ENCODE assay signal across 25 cellular contexts in the genomic region with DNA sequence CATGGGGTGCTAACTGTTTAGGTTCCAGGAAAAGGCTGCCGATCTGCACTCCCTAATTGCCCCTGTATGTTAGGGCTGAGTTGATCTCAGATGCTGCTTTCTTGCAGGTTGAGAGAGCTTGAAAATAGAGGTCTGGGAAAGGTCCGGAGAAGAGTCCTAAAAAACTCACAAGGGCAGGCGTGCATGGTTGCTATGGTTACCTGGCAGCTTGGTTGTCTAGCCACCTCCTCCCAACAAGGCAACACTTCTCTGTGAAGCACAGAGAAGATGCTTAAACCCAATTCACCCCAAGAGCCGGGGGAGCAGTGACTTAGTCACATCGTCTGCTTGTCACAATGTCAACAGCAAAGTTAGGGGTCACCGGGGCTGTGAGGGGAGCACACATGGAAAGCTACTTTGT. TPM values are rescaled to one million over a fixed set of nuclear protein-coding genes. Genes with fewer than 3 reads are reported as not detected.
DNase-seq lines count a peak whose midpoint lies in the region; ATAC-seq, FAIRE-seq and TF ChIP-seq lines count a peak whose summit lies in the region.
"Had no signal": no experiment of that assay in that cellular context is flagged by ENCODE, and none has a peak within 500 bp of the region (broad histone marks: within the 10 kb centered on the region; RNA-seq: fewer than 3 reads in every experiment).

No MANE protein-coding gene starts in this region.

- 0% methylated on average over 6 of the region's 6 CpGs for WGBS in K562 (ENCODE audit: insufficient coverage, low coverage, missing lambda C conversion rate)
- no CpG with 5 or more reads among the region's 6 CpGs for WGBS in mesendoderm (ENCODE audit: extremely low coverage, insufficient coverage, low lambda C conversion rate)
- no CpG with 5 or more reads among the region's 6 CpGs for WGBS in H9 (ENCODE audit: extremely low coverage, insufficient read length, low lambda C conversion rate)

- H3F3A ChIP-seq in GM23338 (replicated peaks; ENCODE audit: low read depth), result no peaks in the 10 kb centered on the region

- H2AFZ ChIP-seq in GM23338 (no peak overlapping the region), K562 (ENCODE audit: low read depth, low read length) (no peak overlapping the region), H9 (ENCODE audit: low read length) (no peak overlapping the region)
- H2AFZ ChIP-seq: PC-9 had no signal

- no peak for TF ChIP-seq POLR2A in K562 (conservative IDR thresholded peaks at IDR 0.05)

- H2BK120ac ChIP-seq in mesendoderm (ENCODE audit: low read depth, low read length), result no peak overlapping the region
- no peak overlapping the region for H2BK120ac ChIP-seq in H9 (ENCODE audit: low read depth, low read length, poor library complexity, severe bottlenecking)

- H3K4ac ChIP-seq in mesendoderm (ENCODE audit: low read depth, low read length), result no peak overlapping the region
- no peak overlapping the region for H3K4ac ChIP-seq in H9 (ENCODE audit: low read depth, low read length)

- no peak overlapping the region for H4K91ac ChIP-seq in H9 (ENCODE audit: insufficient read length, low read depth, low read length)

- in situ Hi-C loops in K562 (cut with MboI), result no loop called here

- H2BK5ac ChIP-seq in mesendoderm (ENCODE audit: low read length) (no peak overlapping the region), H9 (ENCODE audit: insufficient read length, low read length) (no peak overlapping the region)

- no peak overlapping the region for H2BK20ac ChIP-seq in H9 (ENCODE audit: low read depth, low read length, poor library complexity, severe bottlenecking)

- H3K9me3 ChIP-seq in K562 (replicated peaks; ENCODE audit: control insufficient read depth, insufficient read depth, low read depth, low read length) (no peaks in the 10 kb centered on the region), H9 (ENCODE audit: control insufficient read depth, low read depth, low read length) (no peaks in the 10 kb centered on the region)

- H3K9me3 Mint-ChIP-seq in GM23338, result no peaks in the 10 kb centered on the region
- H3K9me3 Mint-ChIP-seq in H9, result no peaks in the 10 kb centered on the region
- H3K9me3 Mint-ChIP-seq: CD8-positive, alpha-beta memory T cell; HFFc6; T-helper 1 cell treated with Interleukin-12 subunit alpha and Interleukin-12 subunit beta and Interleukin-4 antibody, amounts not matched to agents 30 μg/mL and 1 μg/mL, for 36 hours had no signal

- no peak overlapping the region for H3K14ac ChIP-seq in H9 (ENCODE audit: insufficient read depth, low read length)

- H3K23me2 ChIP-seq in H9 (ENCODE audit: insufficient read length, low read depth, low read length, poor library complexity, severe bottlenecking), result no peaks in the 10 kb centered on the region

- no peaks in the 10 kb centered on the region for H3K36me3 ChIP-seq in GM23338 (ENCODE audit: insufficient read depth)
- no peaks in the 10 kb centered on the region for H3K36me3 ChIP-seq in K562 (ENCODE audit: control insufficient read depth, insufficient read depth, low read length)
- H3K36me3 ChIP-seq in mesendoderm (ENCODE audit: control insufficient read depth, insufficient read depth, low read length), result no peaks in the 10 kb centered on the region

- no TSS peak for BruUV-seq in K562 (replicated peaks; lab: Mats Ljungman, UMichigan)

- no peak overlapping the region for H3K56ac ChIP-seq in mesendoderm (ENCODE audit: low read length)
- H3K56ac ChIP-seq in H9 (ENCODE audit: insufficient read length, low read depth, low read length), result no peak overlapping the region

- H3K27ac ChIP-seq in GM23338 (ENCODE audit: low read depth) (no peak overlapping the region), K562 (ENCODE audit: extremely low read depth, low read depth, low read length) (no peak overlapping the region), mesendoderm (ENCODE audit: low read depth, low read length) (no peak overlapping the region), H9 (ENCODE audit: insufficient read length, low read depth, low read length) (no peak overlapping the region)
- H3K27ac ChIP-seq: C4-2B, HL-60, KMS-11, PC-9 had no signal

- H2AK5ac ChIP-seq in mesendoderm (ENCODE audit: low read length) (no peak overlapping the region), H9 (ENCODE audit: insufficient read length, low read length) (no peak overlapping the region)

- H3K4me1 Mint-ChIP-seq in GM23338 (no peaks in the 10 kb centered on the region; the same call in 2 of the 3 replicates), H9 (no peaks in the 10 kb centered on the region)
- H3K4me1 Mint-ChIP-seq: CD8-positive, alpha-beta memory T cell had no signal

- H3K9ac ChIP-seq in K562 (ENCODE audit: insufficient read depth in 1 of 2, low read depth in 2 of 2, low read length in 2 of 2), result no peak overlapping the region
- H3K9ac ChIP-seq in mesendoderm (ENCODE audit: low read length), result no peak overlapping the region
- no peak overlapping the region for H3K9ac ChIP-seq in H9 (ENCODE audit: extremely low read depth, insufficient read length, low read length)
- H3K9ac ChIP-seq: KMS-11 had no signal

- H3K79me1 ChIP-seq in mesendoderm (ENCODE audit: low read length) (no peaks in the 10 kb centered on the region), H9 (ENCODE audit: insufficient read depth, low read depth, low read length, poor library complexity, severe bottlenecking) (no peaks in the 10 kb centered on the region)

- no peak for FAIRE-seq in K562 (lab: Jason Lieb, UNC)
- FAIRE-seq: A204.1 had no signal

- DNase-seq in NCI-H1417 (lab: John Stamatoyannopoulos, UW) (peak in 2 of 3 experiments; percentile 3 to 17), NCI-H1417 treated with DMSO at 0.1 percent for 48 hours (lab: John Stamatoyannopoulos, UW) (no peak), GM23338 (ENCODE audit: low spot score) (peak; percentile 38), K562 (ENCODE audit: extremely low read depth in 1 of 4, low spot score in 3 of 4) (no peak), mesendoderm (peak; percentile 26), H9 (no peak), mucosa of gallbladder (ENCODE audit: low spot score) (no peak)
- DNase-seq: Calu3; CD8-positive, alpha-beta memory T cell; DMS79 treated with DMSO at 0.1 percent for 48 hours; H7; HFFc6; NCI-H187; NCI-H2107; NCI-H226; NCI-H510A treated with DMSO at 0.1 percent for 48 hours; PC-9; RPMI8226; SHP77 had no signal

- no peak overlapping the region for H3K23ac ChIP-seq in mesendoderm (ENCODE audit: low read length)
- no peak overlapping the region for H3K23ac ChIP-seq in H9 (ENCODE audit: insufficient read length, low read depth, low read length)

- H3K4me1 ChIP-seq in GM23338 (ENCODE audit: insufficient read depth) (no peaks in the 10 kb centered on the region), K562 (replicated peaks in 1 of 2; ENCODE audit: control insufficient read depth in 2 of 2, insufficient read depth in 2 of 2, low read length in 2 of 2) (no peaks in the 10 kb centered on the region), mesendoderm (ENCODE audit: control insufficient read depth, low read depth, low read length) (no peaks in the 10 kb centered on the region), H9 (ENCODE audit: insufficient read depth, low read length) (no peaks in the 10 kb centered on the region)

- H3K9me2 ChIP-seq in GM23338 (ENCODE audit: insufficient read depth), result no peaks in the 10 kb centered on the region

- no peaks in the 10 kb centered on the region for H3K9me1 ChIP-seq in K562 (ENCODE audit: control insufficient read depth, insufficient read depth, low read length)

- CTCF ChIA-PET in K562 (lab: Yijun Ruan, JAX; ENCODE audit: low intra/inter-chr PET ratio), result no interaction called here

- ATAC-seq in GM23338 (peak; percentile 41; the same call in 2 of the 3 replicates), K562 (no peak)

- H4K20me1 ChIP-seq in GM23338 (replicated peaks; ENCODE audit: insufficient read depth) (no peaks in the 10 kb centered on the region), K562 (replicated peaks; ENCODE audit: control insufficient read depth, insufficient read depth, low read length) (no peaks in the 10 kb centered on the region), H9 (ENCODE audit: control insufficient read depth, insufficient read depth, insufficient read length) (no peaks in the 10 kb centered on the region)

- no peak overlapping the region for H4K8ac ChIP-seq in mesendoderm (ENCODE audit: low read depth, low read length)
- no peak overlapping the region for H4K8ac ChIP-seq in H9 (replicated peaks; ENCODE audit: insufficient read length, low read depth, low read length)

- H3K27ac Mint-ChIP-seq in GM23338 (no peak overlapping the region), H9 (no peak overlapping the region)
- H3K27ac Mint-ChIP-seq: CD8-positive, alpha-beta memory T cell; HFFc6; T-helper 1 cell treated with Interleukin-12 subunit alpha and Interleukin-12 subunit beta and Interleukin-4 antibody, amounts not matched to agents 30 μg/mL and 1 μg/mL, for 36 hours had no signal

- H2BK12ac ChIP-seq in H9 (ENCODE audit: insufficient read length, low read depth, low read length), result no peak overlapping the region

- H3K4me3 ChIP-seq in GM23338, result no peak overlapping the region
- H3K4me3 ChIP-seq in K562, result no peak overlapping the region
- no peak overlapping the region for H3K4me3 ChIP-seq in mesendoderm (ENCODE audit: low read length)
- H3K4me3 ChIP-seq: PC-9 had no signal

- no peak overlapping the region for H3K18ac ChIP-seq in mesendoderm (ENCODE audit: low read length)
- no peak overlapping the region for H3K18ac ChIP-seq in H9 (ENCODE audit: insufficient read length, low read depth, low read length)

- H3K36me3 Mint-ChIP-seq in GM23338 (ENCODE audit: low read depth) (no peaks in the 10 kb centered on the region), H9 (ENCODE audit: insufficient read depth in 1 of 3, low read depth in 3 of 3) (no peaks in the 10 kb centered on the region)
- H3K36me3 Mint-ChIP-seq: CD8-positive, alpha-beta memory T cell had no signal

- H3K27me3 ChIP-seq in GM23338 (ENCODE audit: insufficient read depth) (no peaks in the 10 kb centered on the region), K562 (ENCODE audit: control insufficient read depth in 2 of 2, insufficient read depth in 2 of 2, low read length in 2 of 2) (peaks cover 12 to 14% of the 10 kb centered on the region in 2 experiments), mesendoderm (ENCODE audit: insufficient read depth, low read length, poor library complexity) (no peaks in the 10 kb centered on the region), H9 (ENCODE audit: insufficient read depth, low read length) (no peaks in the 10 kb centered on the region)

- TF ChIP-seq CTCF in GM23338 (conservative IDR thresholded peaks at IDR 0.05; ENCODE audit: low read depth in 2 of 2) (no peak), K562 (IDR thresholded peaks at IDR 0.05 in 2 of 3, conservative IDR thresholded peaks at IDR 0.05 in 1 of 3; ENCODE audit: insufficient read depth in 2 of 3, low read depth in 1 of 3, low read length in 3 of 3) (no peak), H9 (conservative IDR thresholded peaks at IDR 0.05) (no peak)

- H3K27me3 Mint-ChIP-seq in GM23338 (ENCODE audit: insufficient read depth, low read depth, poor library complexity) (peaks cover 4% of the 10 kb centered on the region), H9 (ENCODE audit: low read depth) (peaks cover 11% of the 10 kb centered on the region)

- H3K79me2 ChIP-seq in GM23338 (replicated peaks; ENCODE audit: insufficient read depth), result no peaks in the 10 kb centered on the region
- no peaks in the 10 kb centered on the region for H3K79me2 ChIP-seq in K562 (ENCODE audit: control insufficient read depth, insufficient read depth, low read length)
- H3K79me2 ChIP-seq in mesendoderm (ENCODE audit: control insufficient read depth, insufficient read depth, low read length), result no peaks in the 10 kb centered on the region
- no peaks in the 10 kb centered on the region for H3K79me2 ChIP-seq in H9 (ENCODE audit: insufficient read depth, low read length)

- intact Hi-C loops in K562 (cut with micrococcal nuclease), result no loop called here

- H2BK15ac ChIP-seq in mesendoderm (replicated peaks; ENCODE audit: low read depth) (no peak overlapping the region), H9 (ENCODE audit: low read depth, low read length) (no peak overlapping the region)

- H3K4me3 Mint-ChIP-seq in GM23338 (no peak overlapping the region), H9 (no peak overlapping the region)
- H3K4me3 Mint-ChIP-seq: CD8-positive, alpha-beta memory T cell; HFFc6; T-helper 1 cell treated with Interleukin-12 subunit alpha and Interleukin-12 subunit beta and Interleukin-4 antibody, amounts not matched to agents 30 μg/mL and 1 μg/mL, for 36 hours had no signal

- no peak overlapping the region for H3T11ph ChIP-seq in H9 (ENCODE audit: low read length)

- no peak overlapping the region for H4K5ac ChIP-seq in mesendoderm (ENCODE audit: low read length)
- H4K5ac ChIP-seq in H9 (ENCODE audit: insufficient read length, low read depth, low read length), result no peak overlapping the region

- H3K4me2 ChIP-seq in GM23338 (no peak overlapping the region), K562 (ENCODE audit: insufficient read depth, low read length) (no peak overlapping the region), mesendoderm (ENCODE audit: low read length) (no peak overlapping the region), H9 (ENCODE audit: insufficient read depth, insufficient read length, low read length) (no peak overlapping the region)
- H3K4me2 ChIP-seq: KMS-11, PC-9 had no signal

- POLR2A ChIA-PET in K562 (lab: Yijun Ruan, JAX), result interaction anchor here (0.9 kb wide), 1 partner anchor 16 kb away, joined by 5 read pairs; no protein-coding TSS in a partner anchor

- TF ChIP-seq EP300 in K562 (IDR thresholded peaks at IDR 0.05; ENCODE audit: low read length), result no peak

- no peak for TF ChIP-seq RAD21 in K562 (CRISPR knock-in tag; conservative IDR thresholded peaks at IDR 0.05 in 1 of 2, IDR thresholded peaks at IDR 0.05 in 1 of 2)

RNA-seq across cellular contexts. Expression of a gene that starts 31.0 kb away (rescaled TPM):
- total RNA-seq in GM23338 (2014; rRNA removed; shearing (Covaris generic)), result not detected in 2 replicates
- polyA plus RNA-seq in GM23338 (2016; fragmentation: Nextera tagmentation; extraction: Ambion mirVana) (not detected in 2 replicates), K562 (2011; rRNA removed) (not detected in 2 replicates), K562 (2014; fragmentation: Illumina TruSeq; extraction: Trizol) (not detected in 2 replicates), K562 (2014; fragmentation: Nextera tagmentation; extraction: Ambion mirVana) (not detected), K562 (2014; rRNA removed) (not detected in 2 replicates)
- total RNA-seq in K562 (2011; cell fraction: chromatin; rRNA removed; ENCODE audit: low replicate concordance), result not detected in 2 replicates
- not detected in 2 replicates for total RNA-seq in K562 (2011; cell fraction: nucleolus; rRNA removed)
- total RNA-seq in K562 (2011; cell fraction: nucleoplasm; rRNA removed), result not detected in 2 replicates
- total RNA-seq in K562 (2014; rRNA removed) (not detected in 2 replicates), K562 (2014; rRNA removed; fragmentation: Illumina TruSeq; extraction: Trizol) (not detected in 2 replicates), K562 (2015; rRNA removed; fragmentation: Illumina TruSeq; extraction: Trizol) (not detected in 2 replicates), K562 (2021) (not detected in 2 replicates), H9 (2021) (not detected in 2 replicates), mucosa of gallbladder (not detected)
- not detected in 2 replicates for polyA plus RNA-seq in K562 (2011; cell fraction: cytosol; rRNA removed)
- not detected in 2 replicates for polyA plus RNA-seq in K562 (2011; cell fraction: nucleus; rRNA removed)
- not detected in 2 replicates for polyA plus RNA-seq in K562 (2012)
- polyA minus RNA-seq in K562 (2011; rRNA and poly(A)+ RNA removed), result not detected in 2 replicates
- polyA minus RNA-seq in K562 (2011; cell fraction: cytosol; rRNA and poly(A)+ RNA removed), result not detected in 2 replicates
- not detected in 2 replicates for polyA minus RNA-seq in K562 (2011; cell fraction: nucleus; rRNA and poly(A)+ RNA removed)
- polyA plus RNA-seq in mesendoderm (2013, experiment 1 of 2), result 0.04 TPM
- polyA plus RNA-seq in mesendoderm (2013, experiment 2 of 2), result 0.03 TPM
- total RNA-seq: Calu3; CD8-positive, alpha-beta memory T cell; H7; HFFc6; HT-29; PC-9 had no signal
- polyA plus RNA-seq: CD8-positive, alpha-beta memory T cell had no signal

Comparison
In these comparisons a context has a peak if more than half of its experiments do, and no peak if none do; other contexts are left out.
1. DNase-seq: peak in NCI-H1417 (2 of 3), GM23338 (single experiment) and mesendoderm (single experiment); none in NCI-H1417 treated with DMSO at 0.1 percent for 48 hours (single experiment), K562 (0 of 4), H9 (single experiment) and mucosa of gallbladder (single experiment).